9 cellular contexts compared by ENCODE assay signal in the genomic region with DNA sequence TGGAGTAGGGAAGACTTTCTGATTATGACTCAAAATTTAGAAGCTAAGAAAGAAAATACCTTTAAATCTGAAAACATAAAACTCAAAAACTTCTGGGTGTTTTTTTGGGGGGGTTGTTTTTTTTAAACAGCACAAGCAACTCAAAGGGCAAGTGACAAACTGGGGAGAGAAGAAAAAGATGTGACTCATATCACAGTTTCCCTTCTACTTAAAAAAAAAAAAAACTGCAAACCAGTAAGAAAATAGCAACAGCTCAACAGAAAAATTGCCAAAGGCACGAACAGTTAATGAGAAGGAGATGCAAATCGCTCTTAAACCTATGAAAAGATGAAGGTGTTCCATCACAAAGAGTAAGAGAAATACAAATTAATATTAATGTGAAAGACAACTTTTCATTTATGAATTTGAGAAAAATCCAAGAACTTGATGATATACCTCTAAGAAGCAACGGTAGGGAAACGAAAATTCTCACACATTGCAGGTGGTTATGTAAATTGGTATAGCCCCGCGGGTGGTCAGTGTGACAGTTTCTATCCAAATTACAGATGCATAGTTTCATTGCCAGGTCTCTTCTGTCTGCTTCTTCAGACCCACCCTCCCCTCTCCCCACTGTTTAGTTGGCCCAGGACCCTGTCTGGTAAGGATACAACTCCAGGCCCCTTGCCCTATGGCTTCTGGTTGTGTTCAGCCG. TPM values are rescaled to one million over a fixed set of nuclear protein-coding genes. Genes with fewer than 3 reads are reported as not detected.
DNase-seq lines count a peak whose midpoint lies in the region; ATAC-seq, FAIRE-seq and TF ChIP-seq lines count a peak whose summit lies in the region.
"Had no signal": no experiment of that assay in that cellular context is flagged by ENCODE, and none has a peak within 500 bp of the region (broad histone marks: within the 10 kb centered on the region; RNA-seq: fewer than 3 reads in every experiment).

No MANE protein-coding gene starts in this region.

- no peaks in the 10 kb centered on the region for H3K27me3 Mint-ChIP-seq in central memory CD8-positive, alpha-beta T cell

- FAIRE-seq in GM12891 (lab: Jason Lieb, UNC) = peak; percentile 87

- DNase-seq in GM12891 (ENCODE audit: insufficient read length, low spot score) = no peak
- DNase-seq in central memory CD8-positive, alpha-beta T cell (ENCODE audit: low spot score in 2 of 2) = no peak
- no peak for DNase-seq in superior temporal gyrus (ENCODE audit: extremely low spot score)
- no peak for DNase-seq in T-helper 9 cell
- DNase-seq in stomach = no peak
- DNase-seq in stimulated activated CD8-positive, alpha-beta memory T cell treated with anti-CD3 and anti-CD28 coated beads, Interleukin-4, amount 100 ng/mL, for 48 hours = no peak
- DNase-seq: H7 had no signal

- peak; percentile 73; the same call in 1 of the 2 replicates for TF ChIP-seq POLR2A in GM12891 (IDR thresholded peaks at IDR 0.05; ENCODE audit: low read depth, low read length)
- no peak for TF ChIP-seq POLR2A in stomach (IDR thresholded peaks at IDR 0.05)

- H3K4me3 ChIP-seq in stomach = no peak overlapping the region

- no peaks in the 10 kb centered on the region for H3K9me3 ChIP-seq in stomach

- intact Hi-C loops in stomach (cut with DNase I; ENCODE audit: low total_unique reads) = no loop called here

- H3K4me3 Mint-ChIP-seq in central memory CD8-positive, alpha-beta T cell = peak overlapping the region; percentile 58

- TF ChIP-seq CTCF in stomach (IDR thresholded peaks at IDR 0.05) = no peak

- H3K9me3 Mint-ChIP-seq in central memory CD8-positive, alpha-beta T cell = no peaks in the 10 kb centered on the region

- H3K27ac ChIP-seq in stomach = peak overlapping the region in 2 of 5 donors; percentile 30 to 43

- peaks cover 16% of the 10 kb centered on the region for H3K36me3 Mint-ChIP-seq in central memory CD8-positive, alpha-beta T cell (ENCODE audit: insufficient read depth)

- peaks cover 0 to 8% (median 6%) of the 10 kb centered on the region in 4 donors for H3K36me3 ChIP-seq in stomach

- no peaks in the 10 kb centered on the region for H3K27me3 ChIP-seq in stomach

- peaks cover 0 to 43% (median 8%) of the 10 kb centered on the region in 4 donors for H3K4me1 ChIP-seq in stomach

- 73 to 84% (median 81%) methylated on average over 7 of the region's 7 CpGs for WGBS in stomach, 5 donors

- TF ChIP-seq EP300 in stomach (IDR thresholded peaks at IDR 0.05) = no peak

- H3K4me1 Mint-ChIP-seq in central memory CD8-positive, alpha-beta T cell = peaks cover 82% of the 10 kb centered on the region

- ATAC-seq in GM21381 (IDR thresholded peaks at IDR 0.05; ENCODE audit: unreplicated experiment) (peak; percentile 72), HG03520 (IDR thresholded peaks at IDR 0.05; ENCODE audit: unreplicated experiment) (peak; percentile 70)
- peak; percentile 66 for ATAC-seq in central memory CD8-positive, alpha-beta T cell (replicated peaks; ENCODE audit: extremely low read depth, poor library complexity, severe bottlenecking)

- H3K27ac Mint-ChIP-seq in central memory CD8-positive, alpha-beta T cell (ENCODE audit: low read depth) = peak overlapping the region; percentile 93

TF ChIP-seq in GM12891, 5 proteins besides CTCF, POLR2A, EP300 and RAD21:
- TF ChIP-seq SPI1 (IDR thresholded peaks at IDR 0.05; ENCODE audit: low read depth, low read length) (0 out of 2 replicates have a peak, but pooled peaks have one; percentile 0), POU2F2 (IDR thresholded peaks at IDR 0.05; ENCODE audit: low read depth, low read length) (peak; percentile 95), PAX5 (IDR thresholded peaks at IDR 0.05; ENCODE audit: insufficient read depth, low read length, severe bottlenecking) (no peak)

RNA-seq across cellular contexts. Expression of gene IFNAR2, which starts 9.0 kb away (rescaled TPM):
- 38.2 TPM for polyA plus RNA-seq in GM12891 (2012; ENCODE audit: low read depth, missing spikeins)
- 10 to 100 TPM in 3 of 5 donors, 1 to 10 TPM in 1, not detected in 1; 8.2 to 22.5 (median 12.6) TPM for total RNA-seq in stomach
- polyA plus RNA-seq in stomach = 1 to 10 TPM; 7.5 to 9.2 (median 8.8) TPM

RNA-seq across cellular contexts. Expression of gene IL10RB, which starts 27.5 kb away (rescaled TPM):
- 24.5 TPM for polyA plus RNA-seq in GM12891 (2012; ENCODE audit: low read depth, missing spikeins)
- total RNA-seq in stomach = 10 to 100 TPM in 4 of 5 donors, not detected in 1; 10.3 to 55.3 (median 40.0) TPM
- 10 to 100 TPM; 12.7 to 18.8 (median 18.3) TPM for polyA plus RNA-seq in stomach
